1 cellular context compared by ENCODE assay signal in the genomic region with DNA sequence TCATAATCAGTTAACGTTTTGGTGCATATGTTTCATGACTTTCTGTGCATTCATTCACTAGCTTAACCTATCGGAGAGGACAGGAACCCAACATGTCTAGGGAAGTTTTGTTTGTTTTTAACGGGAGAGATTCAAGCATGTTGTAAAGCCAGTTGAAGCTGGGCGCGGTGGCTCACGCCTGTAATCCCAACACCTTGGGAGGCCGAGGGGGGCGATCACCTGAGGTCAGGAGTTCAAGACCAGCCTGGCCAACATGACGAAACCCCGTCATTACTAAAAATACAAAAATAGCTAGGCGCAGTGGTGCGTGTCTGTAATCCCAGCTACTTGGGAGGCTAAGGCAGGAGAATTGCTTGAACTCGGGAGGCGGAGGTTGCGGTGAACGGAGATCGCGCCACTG.
TF ChIP-seq lines count a peak whose summit lies in the region.

No MANE protein-coding gene starts in this region.

TF ChIP-seq in GM23338, 12 proteins besides CTCF, POLR2A, EP300 and RAD21:
- TF ChIP-seq EZH2phosphoT487 (IDR thresholded peaks at IDR 0.05; ENCODE audit: unreplicated experiment) (no peak), JUNB (IDR thresholded peaks at IDR 0.05; ENCODE audit: unreplicated experiment) (no peak), EZH2 (IDR thresholded peaks at IDR 0.05; ENCODE audit: low read depth, unreplicated experiment) (no peak), CREB1 (CRISPR knock-in tag; IDR thresholded peaks at IDR 0.05; ENCODE audit: low read depth) (no peak), STAT1 (IDR thresholded peaks at IDR 0.05; ENCODE audit: unreplicated experiment) (no peak), REST (IDR thresholded peaks at IDR 0.05; ENCODE audit: unreplicated experiment) (no peak), POLR2AphosphoS5 (IDR thresholded peaks at IDR 0.05; ENCODE audit: low read depth) (no peak), NANOG (IDR thresholded peaks at IDR 0.05; ENCODE audit: borderline replicate concordance) (no peak), ZNF331 (CRISPR knock-in tag; IDR thresholded peaks at IDR 0.05; ENCODE audit: low read depth) (no peak)
- TF ChIP-seq, protein P1, sequence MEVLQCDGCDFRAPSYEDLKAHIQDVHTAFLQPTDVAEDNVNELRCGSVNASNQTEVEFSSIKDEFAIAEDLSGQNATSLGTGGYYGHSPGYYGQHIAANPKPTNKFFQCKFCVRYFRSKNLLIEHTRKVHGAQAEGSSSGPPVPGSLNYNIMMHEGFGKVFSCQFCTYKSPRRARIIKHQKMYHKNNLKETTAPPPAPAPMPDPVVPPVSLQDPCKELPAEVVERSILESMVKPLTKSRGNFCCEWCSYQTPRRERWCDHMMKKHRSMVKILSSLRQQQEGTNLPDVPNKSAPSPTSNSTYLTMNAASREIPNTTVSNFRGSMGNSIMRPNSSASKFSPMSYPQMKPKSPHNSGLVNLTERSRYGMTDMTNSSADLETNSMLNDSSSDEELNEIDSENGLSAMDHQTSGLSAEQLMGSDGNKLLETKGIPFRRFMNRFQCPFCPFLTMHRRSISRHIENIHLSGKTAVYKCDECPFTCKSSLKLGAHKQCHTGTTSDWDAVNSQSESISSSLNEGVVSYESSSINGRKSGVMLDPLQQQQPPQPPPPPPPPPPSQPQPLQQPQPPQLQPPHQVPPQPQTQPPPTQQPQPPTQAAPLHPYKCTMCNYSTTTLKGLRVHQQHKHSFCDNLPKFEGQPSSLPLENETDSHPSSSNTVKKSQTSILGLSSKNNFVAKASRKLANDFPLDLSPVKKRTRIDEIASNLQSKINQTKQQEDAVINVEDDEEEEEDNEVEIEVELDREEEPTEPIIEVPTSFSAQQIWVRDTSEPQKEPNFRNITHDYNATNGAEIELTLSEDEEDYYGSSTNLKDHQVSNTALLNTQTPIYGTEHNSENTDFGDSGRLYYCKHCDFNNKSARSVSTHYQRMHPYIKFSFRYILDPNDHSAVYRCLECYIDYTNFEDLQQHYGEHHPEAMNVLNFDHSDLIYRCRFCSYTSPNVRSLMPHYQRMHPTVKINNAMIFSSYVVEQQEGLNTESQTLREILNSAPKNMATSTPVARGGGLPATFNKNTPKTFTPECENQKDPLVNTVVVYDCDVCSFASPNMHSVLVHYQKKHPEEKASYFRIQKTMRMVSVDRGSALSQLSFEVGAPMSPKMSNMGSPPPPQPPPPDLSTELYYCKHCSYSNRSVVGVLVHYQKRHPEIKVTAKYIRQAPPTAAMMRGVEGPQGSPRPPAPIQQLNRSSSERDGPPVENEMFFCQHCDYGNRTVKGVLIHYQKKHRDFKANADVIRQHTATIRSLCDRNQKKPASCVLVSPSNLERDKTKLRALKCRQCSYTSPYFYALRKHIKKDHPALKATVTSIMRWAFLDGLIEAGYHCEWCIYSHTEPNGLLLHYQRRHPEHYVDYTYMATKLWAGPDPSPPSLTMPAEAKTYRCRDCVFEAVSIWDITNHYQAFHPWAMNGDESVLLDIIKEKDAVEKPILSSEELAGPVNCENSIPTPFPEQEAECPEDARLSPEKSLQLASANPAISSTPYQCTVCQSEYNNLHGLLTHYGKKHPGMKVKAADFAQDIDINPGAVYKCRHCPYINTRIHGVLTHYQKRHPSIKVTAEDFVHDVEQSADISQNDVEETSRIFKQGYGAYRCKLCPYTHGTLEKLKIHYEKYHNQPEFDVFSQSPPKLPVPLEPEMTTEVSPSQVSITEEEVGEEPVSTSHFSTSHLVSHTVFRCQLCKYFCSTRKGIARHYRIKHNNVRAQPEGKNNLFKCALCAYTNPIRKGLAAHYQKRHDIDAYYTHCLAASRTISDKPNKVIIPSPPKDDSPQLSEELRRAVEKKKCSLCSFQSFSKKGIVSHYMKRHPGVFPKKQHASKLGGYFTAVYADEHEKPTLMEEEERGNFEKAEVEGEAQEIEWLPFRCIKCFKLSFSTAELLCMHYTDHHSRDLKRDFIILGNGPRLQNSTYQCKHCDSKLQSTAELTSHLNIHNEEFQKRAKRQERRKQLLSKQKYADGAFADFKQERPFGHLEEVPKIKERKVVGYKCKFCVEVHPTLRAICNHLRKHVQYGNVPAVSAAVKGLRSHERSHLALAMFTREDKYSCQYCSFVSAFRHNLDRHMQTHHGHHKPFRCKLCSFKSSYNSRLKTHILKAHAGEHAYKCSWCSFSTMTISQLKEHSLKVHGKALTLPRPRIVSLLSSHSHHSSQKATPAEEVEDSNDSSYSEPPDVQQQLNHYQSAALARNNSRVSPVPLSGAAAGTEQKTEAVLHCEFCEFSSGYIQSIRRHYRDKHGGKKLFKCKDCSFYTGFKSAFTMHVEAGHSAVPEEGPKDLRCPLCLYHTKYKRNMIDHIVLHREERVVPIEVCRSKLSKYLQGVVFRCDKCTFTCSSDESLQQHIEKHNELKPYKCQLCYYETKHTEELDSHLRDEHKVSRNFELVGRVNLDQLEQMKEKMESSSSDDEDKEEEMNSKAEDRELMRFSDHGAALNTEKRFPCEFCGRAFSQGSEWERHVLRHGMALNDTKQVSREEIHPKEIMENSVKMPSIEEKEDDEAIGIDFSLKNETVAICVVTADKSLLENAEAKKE (CRISPR knock-in tag; IDR thresholded peaks at IDR 0.05) = no peak
- TF ChIP-seq, protein P2, sequence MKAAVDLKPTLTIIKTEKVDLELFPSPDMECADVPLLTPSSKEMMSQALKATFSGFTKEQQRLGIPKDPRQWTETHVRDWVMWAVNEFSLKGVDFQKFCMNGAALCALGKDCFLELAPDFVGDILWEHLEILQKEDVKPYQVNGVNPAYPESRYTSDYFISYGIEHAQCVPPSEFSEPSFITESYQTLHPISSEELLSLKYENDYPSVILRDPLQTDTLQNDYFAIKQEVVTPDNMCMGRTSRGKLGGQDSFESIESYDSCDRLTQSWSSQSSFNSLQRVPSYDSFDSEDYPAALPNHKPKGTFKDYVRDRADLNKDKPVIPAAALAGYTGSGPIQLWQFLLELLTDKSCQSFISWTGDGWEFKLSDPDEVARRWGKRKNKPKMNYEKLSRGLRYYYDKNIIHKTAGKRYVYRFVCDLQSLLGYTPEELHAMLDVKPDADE (IDR thresholded peaks at IDR 0.05) = no peak
